Comparison of ENCODE assay signal across 16 cellular contexts in genomic region chr19:49272204-49272603, GRCh38. TPM values are rescaled to one million over a fixed set of nuclear protein-coding genes. Genes with fewer than 3 reads are reported as not detected.
DNase-seq lines count a peak whose midpoint lies in the region; ATAC-seq and TF ChIP-seq lines count a peak whose summit lies in the region.
"Had no signal": no experiment of that assay in that cellular context is flagged by ENCODE, and none has a peak within 500 bp of the region (broad histone marks: within the 10 kb centered on the region; RNA-seq: fewer than 3 reads in every experiment).

No MANE protein-coding gene starts in this region.

- peak overlapping the region in 3 of 4 donors; percentile 67 to 83 (median 78) for H3K27ac ChIP-seq in esophagus squamous epithelium
- H3K27ac ChIP-seq: Peyer's patch, tibial artery had no signal

- H3K4me3 ChIP-seq in esophagus squamous epithelium = no peak overlapping the region
- H3K4me3 ChIP-seq: GM23338, Peyer's patch, skin epidermis, tibial artery had no signal

- no peaks in the 10 kb centered on the region for H3K36me3 ChIP-seq in esophagus squamous epithelium
- H3K36me3 ChIP-seq: Peyer's patch, tibial artery had no signal

- peaks cover 6% of the 10 kb centered on the region for H3K27me3 Mint-ChIP-seq in activated CD8-positive, alpha-beta T cell treated with anti-CD3 and anti-CD28 coated beads for 36 hours
- H3K27me3 Mint-ChIP-seq in activated CD8-positive, alpha-beta T cell treated with anti-CD3 and anti-CD28 coated beads, Interleukin-2, amount 10 ng/mL, durations not matched to agents 7 days and 5 days (ENCODE audit: low read depth) = peaks cover 24% of the 10 kb centered on the region

- no peak for TF ChIP-seq POLR2A in esophagus squamous epithelium (IDR thresholded peaks at IDR 0.05)

- H3K9me3 Mint-ChIP-seq in activated CD8-positive, alpha-beta T cell treated with anti-CD3 and anti-CD28 coated beads for 36 hours = no peaks in the 10 kb centered on the region
- H3K9me3 Mint-ChIP-seq in activated CD8-positive, alpha-beta T cell treated with anti-CD3 and anti-CD28 coated beads, Interleukin-2, amount 10 ng/mL, durations not matched to agents 7 days and 5 days (ENCODE audit: insufficient read depth) = no peaks in the 10 kb centered on the region
- H3K9me3 Mint-ChIP-seq: activated naive CD8-positive, alpha-beta T cell treated with anti-CD3 and anti-CD28 coated beads, Interleukin-2, amount 10 ng/mL, durations not matched to agents 7 days and 5 days had no signal

- H3K27ac Mint-ChIP-seq in activated CD8-positive, alpha-beta T cell treated with anti-CD3 and anti-CD28 coated beads for 36 hours = no peak overlapping the region
- H3K27ac Mint-ChIP-seq in activated CD8-positive, alpha-beta T cell treated with anti-CD3 and anti-CD28 coated beads, Interleukin-2, amount 10 ng/mL, durations not matched to agents 7 days and 5 days = no peak overlapping the region
- H3K27ac Mint-ChIP-seq: activated CD4-positive, alpha-beta memory T cell treated with anti-CD3 and anti-CD28 coated beads for 36 hours; activated naive CD8-positive, alpha-beta T cell treated with anti-CD3 and anti-CD28 coated beads, Interleukin-2, amount 10 ng/mL, durations not matched to agents 7 days and 5 days; GM23338 had no signal

- peaks cover 0 to under 1% (median 0%) of the 10 kb centered on the region in 3 donors for H3K9me3 ChIP-seq in esophagus squamous epithelium

- ATAC-seq in activated CD8-positive, alpha-beta T cell treated with anti-CD3 and anti-CD28 coated beads for 36 hours = peak; percentile 72
- ATAC-seq in activated CD8-positive, alpha-beta T cell treated with anti-CD3 and anti-CD28 coated beads, Interleukin-2, amount 10 ng/mL, durations not matched to agents 7 days and 5 days = no peak
- ATAC-seq in HG03520 (IDR thresholded peaks at IDR 0.05; ENCODE audit: unreplicated experiment) = no peak
- ATAC-seq: GM23338 had no signal

- 32 to 67% methylated on average over 4 of the region's 4 CpGs for WGBS in esophagus squamous epithelium, 2 donors

- TF ChIP-seq CTCF in activated CD8-positive, alpha-beta T cell treated with anti-CD3 and anti-CD28 coated beads for 36 hours (IDR thresholded peaks at IDR 0.05) = no peak
- TF ChIP-seq CTCF in esophagus squamous epithelium (IDR thresholded peaks at IDR 0.05) = no peak

- peaks cover 4 to 41% (median 13%) of the 10 kb centered on the region in 3 donors for H3K4me1 ChIP-seq in esophagus squamous epithelium
- H3K4me1 ChIP-seq: Peyer's patch, tibial artery had no signal

- POLR2A ChIA-PET in activated CD8-positive, alpha-beta T cell treated with anti-CD3 and anti-CD28 coated beads for 36 hours (lab: Charles Lee) = interaction anchor here (0.9 kb wide), 1 partner anchor 63 kb away, joined by 3 read pairs; the partner anchor contains the start of gene CD37
- POLR2A ChIA-PET in activated CD8-positive, alpha-beta T cell treated with anti-CD3 and anti-CD28 coated beads, Interleukin-2, amount 10 ng/mL, durations not matched to agents 7 days and 5 days (lab: Charles Lee) = interaction anchor here (0.7 kb wide), 1 partner anchor 173 kb away, joined by 3 read pairs; no protein-coding TSS in a partner anchor

- H3K27me3 ChIP-seq in esophagus squamous epithelium = peaks cover 0 to under 1% (median 0%) of the 10 kb centered on the region in 4 donors
- H3K27me3 ChIP-seq: Peyer's patch had no signal

- peaks cover 5% of the 10 kb centered on the region for H3K4me1 Mint-ChIP-seq in activated CD8-positive, alpha-beta T cell treated with anti-CD3 and anti-CD28 coated beads for 36 hours (ENCODE audit: low read depth)
- no peaks in the 10 kb centered on the region for H3K4me1 Mint-ChIP-seq in activated CD8-positive, alpha-beta T cell treated with anti-CD3 and anti-CD28 coated beads, Interleukin-2, amount 10 ng/mL, durations not matched to agents 7 days and 5 days (ENCODE audit: low read depth)
- H3K4me1 Mint-ChIP-seq: activated naive CD8-positive, alpha-beta T cell treated with anti-CD3 and anti-CD28 coated beads, Interleukin-2, amount 10 ng/mL, durations not matched to agents 7 days and 5 days; GM23338; neural crest cell had no signal

- DNase-seq in activated CD8-positive, alpha-beta T cell treated with anti-CD3 and anti-CD28 coated beads for 36 hours = peak; percentile 9
- DNase-seq in activated CD8-positive, alpha-beta T cell treated with anti-CD3 and anti-CD28 coated beads, Interleukin-2, amount 10 ng/mL, durations not matched to agents 7 days and 5 days = no peak
- peak; percentile 26 for DNase-seq in RKO (ENCODE audit: low spot score)
- DNase-seq in esophagus squamous epithelium (lab: John Stamatoyannopoulos, UW) = no peak
- DNase-seq in stromal cell of bone marrow (ENCODE audit: low read depth) = peak; percentile 33
- DNase-seq in activated CD4-positive, alpha-beta T cell treated with anti-CD3 and anti-CD28 coated beads, Interleukin-2, amount 50 U/mL, for 4 hours = no peak
- DNase-seq in 8988T = no peak
- DNase-seq: activated CD4-positive, alpha-beta memory T cell treated with anti-CD3 and anti-CD28 coated beads for 36 hours; activated naive CD8-positive, alpha-beta T cell treated with anti-CD3 and anti-CD28 coated beads, Interleukin-2, amount 10 ng/mL, durations not matched to agents 7 days and 5 days; NCI-H1417; Peyer's patch; tibial artery had no signal

- H3K36me3 Mint-ChIP-seq in activated CD8-positive, alpha-beta T cell treated with anti-CD3 and anti-CD28 coated beads for 36 hours (ENCODE audit: low read depth) = no peaks in the 10 kb centered on the region
- H3K36me3 Mint-ChIP-seq in activated CD8-positive, alpha-beta T cell treated with anti-CD3 and anti-CD28 coated beads, Interleukin-2, amount 10 ng/mL, durations not matched to agents 7 days and 5 days (ENCODE audit: low read depth) = no peaks in the 10 kb centered on the region
- H3K36me3 Mint-ChIP-seq: activated CD4-positive, alpha-beta memory T cell treated with anti-CD3 and anti-CD28 coated beads for 36 hours; activated naive CD8-positive, alpha-beta T cell treated with anti-CD3 and anti-CD28 coated beads, Interleukin-2, amount 10 ng/mL, durations not matched to agents 7 days and 5 days had no signal

- H3K4me3 Mint-ChIP-seq in activated CD8-positive, alpha-beta T cell treated with anti-CD3 and anti-CD28 coated beads for 36 hours = no peak overlapping the region
- H3K4me3 Mint-ChIP-seq in activated CD8-positive, alpha-beta T cell treated with anti-CD3 and anti-CD28 coated beads, Interleukin-2, amount 10 ng/mL, durations not matched to agents 7 days and 5 days = no peak overlapping the region
- H3K4me3 Mint-ChIP-seq: activated CD4-positive, alpha-beta memory T cell treated with anti-CD3 and anti-CD28 coated beads for 36 hours; activated naive CD8-positive, alpha-beta T cell treated with anti-CD3 and anti-CD28 coated beads, Interleukin-2, amount 10 ng/mL, durations not matched to agents 7 days and 5 days; GM23338; neural crest cell had no signal

- intact Hi-C loops in activated CD8-positive, alpha-beta T cell treated with anti-CD3 and anti-CD28 coated beads for 36 hours (cut with micrococcal nuclease) = no loop called here
- intact Hi-C loops in esophagus squamous epithelium (cut with DNase I) = no loop called here

- CTCF ChIA-PET in activated CD8-positive, alpha-beta T cell treated with anti-CD3 and anti-CD28 coated beads for 36 hours (lab: Charles Lee) = interaction anchor here (1.4 to 2.3 kb wide), 2 partner anchors 46 to 134 kb away, joined by 3 to 9 read pairs; no protein-coding TSS in a partner anchor
- CTCF ChIA-PET in activated CD8-positive, alpha-beta T cell treated with anti-CD3 and anti-CD28 coated beads, Interleukin-2, amount 10 ng/mL, durations not matched to agents 7 days and 5 days (lab: Charles Lee) = interaction anchor here (0.9 to 1.6 kb wide), 2 partner anchors 47 to 120 kb away, joined by 4 read pairs; no protein-coding TSS in a partner anchor

RNA-seq across cellular contexts. Expression of gene SLC6A16, which starts 52.8 kb away (rescaled TPM):
- 1 to 10 TPM in 1 of 2 experiments, under 1 TPM in 1; 0.61 to 1.1 TPM for total RNA-seq in activated CD8-positive, alpha-beta T cell treated with anti-CD3 and anti-CD28 coated beads for 36 hours
- 1 to 10 TPM; 3.4 to 3.5 TPM for total RNA-seq in activated CD8-positive, alpha-beta T cell treated with anti-CD3 and anti-CD28 coated beads, Interleukin-2, amount 10 ng/mL, durations not matched to agents 7 days and 5 days
- 1 to 10 TPM in 1 of 4 donors, under 1 TPM in 2, not detected in 1; 0.13 to 1.5 (median 0.56) TPM for total RNA-seq in esophagus squamous epithelium

Comparison
In these comparisons a context has a peak if more than half of its experiments do, and no peak if none do; other contexts are left out.
1. DNase-seq: peak in activated CD8-positive, alpha-beta T cell treated with anti-CD3 and anti-CD28 coated beads for 36 hours (single experiment), RKO (single experiment) and stromal cell of bone marrow (single experiment); none in activated CD8-positive, alpha-beta T cell treated with anti-CD3 and anti-CD28 coated beads, Interleukin-2, amount 10 ng/mL, durations not matched to agents 7 days and 5 days (single experiment), esophagus squamous epithelium (single experiment), activated CD4-positive, alpha-beta T cell treated with anti-CD3 and anti-CD28 coated beads, Interleukin-2, amount 50 U/mL, for 4 hours (0 of 2) and 8988T (single experiment).